1 cellular context compared by ENCODE assay signal in genomic region chr2:113858764-113859163, GRCh38.
TF ChIP-seq lines count a peak whose summit lies in the region.

No MANE protein-coding gene starts in this region.

TF ChIP-seq in HepG2, 621 proteins besides CTCF, POLR2A, EP300 and RAD21 (continued from another document):
- no peak for TF ChIP-seq CREB3 (CRISPR knock-in tag; IDR thresholded peaks at IDR 0.05)
- no peak for TF ChIP-seq ZNF550 (CRISPR knock-in tag; IDR thresholded peaks at IDR 0.05; ENCODE audit: borderline replicate concordance)
- no peak for TF ChIP-seq ZSCAN25 (CRISPR knock-in tag; IDR thresholded peaks at IDR 0.05)
- TF ChIP-seq HNRNPK (IDR thresholded peaks at IDR 0.05; ENCODE audit: low read depth, low read length, poor library complexity, severe bottlenecking) = no peak
- no peak for TF ChIP-seq FIP1L1 (IDR thresholded peaks at IDR 0.05; ENCODE audit: borderline replicate concordance, insufficient read depth, low read depth, low read length)
- TF ChIP-seq ARNTL (CRISPR knock-in tag; IDR thresholded peaks at IDR 0.05) = no peak
- TF ChIP-seq NFE2L2 (IDR thresholded peaks at IDR 0.05; ENCODE audit: low read length) = peak; percentile 47; the same call in 1 of the 2 replicates
- TF ChIP-seq PRDM4 (CRISPR knock-in tag; IDR thresholded peaks at IDR 0.05; ENCODE audit: borderline replicate concordance) = no peak
- no peak for TF ChIP-seq ELK4 (CRISPR knock-in tag; IDR thresholded peaks at IDR 0.05; ENCODE audit: borderline replicate concordance)
- TF ChIP-seq ZNF501 (CRISPR knock-in tag; IDR thresholded peaks at IDR 0.05) = no peak
- peak; percentile 31 to 34; a peak in 1 of 4 replicates for TF ChIP-seq MAFK (conservative IDR thresholded peaks at IDR 0.05 in 1 of 2, IDR thresholded peaks at IDR 0.05 in 1 of 2; ENCODE audit: low read length in 2 of 2)
- no peak for TF ChIP-seq PRMT3 (CRISPR knock-in tag; IDR thresholded peaks at IDR 0.05; ENCODE audit: borderline replicate concordance, low read depth)
- TF ChIP-seq TCF7 (IDR thresholded peaks at IDR 0.05; ENCODE audit: low read depth) = no peak
- no peak for TF ChIP-seq ZNF784 (CRISPR knock-in tag; IDR thresholded peaks at IDR 0.05; ENCODE audit: borderline replicate concordance)
- TF ChIP-seq ZNF431 (CRISPR knock-in tag; IDR thresholded peaks at IDR 0.05; ENCODE audit: borderline replicate concordance, low read depth) = no peak
- TF ChIP-seq XRCC5 (optimal IDR thresholded peaks at IDR 0.05; ENCODE audit: low read length) = no peak
- TF ChIP-seq ZBTB25 (CRISPR knock-in tag; IDR thresholded peaks at IDR 0.05) = no peak
- no peak for TF ChIP-seq HMG20A (CRISPR knock-in tag; IDR thresholded peaks at IDR 0.05; ENCODE audit: borderline replicate concordance)
- no peak for TF ChIP-seq ZNF781 (CRISPR knock-in tag; IDR thresholded peaks at IDR 0.05; ENCODE audit: borderline replicate concordance, not compliant biosample characterization)
- no peak for TF ChIP-seq FOXK1 (CRISPR knock-in tag; IDR thresholded peaks at IDR 0.05; ENCODE audit: borderline replicate concordance, low read depth)
TF ChIP-seq in HepG2: peak in this region for 4.
